Comparison of ENCODE assay signal across 20 cellular contexts in genomic region chr7:132125096-132125495, GRCh38.
"Had no signal": no experiment of that assay in that cellular context is flagged by ENCODE, and none has a peak within 500 bp of the region (broad histone marks: within the 10 kb centered on the region; RNA-seq: fewer than 3 reads in every experiment).

No MANE protein-coding gene starts in this region.

- H3K4me3 Mint-ChIP-seq: activated CD4-positive, alpha-beta memory T cell treated with anti-CD3 and anti-CD28 coated beads for 36 hours; activated T-cell treated with anti-CD3 and anti-CD28 coated beads, Interleukin-2, amount 50 U/mL, for 24 hours; endodermal cell; nephron progenitor cell had no signal

- H3K9me3 Mint-ChIP-seq: activated CD4-positive, alpha-beta memory T cell treated with anti-CD3 and anti-CD28 coated beads for 36 hours; activated T-cell treated with anti-CD3 and anti-CD28 coated beads, Interleukin-2, amount 50 U/mL, for 24 hours had no signal

- H3K4me1 ChIP-seq: esophagus muscularis mucosa, heart right ventricle, tibial nerve had no signal

- ATAC-seq: left ventricle myocardium superior had no signal

- H3K27me3 ChIP-seq: brain microvascular endothelial cell, esophagus muscularis mucosa, tibial nerve had no signal

- H3K36me3 Mint-ChIP-seq: activated CD4-positive, alpha-beta memory T cell treated with anti-CD3 and anti-CD28 coated beads for 36 hours had no signal

- H3K27ac Mint-ChIP-seq: activated CD4-positive, alpha-beta memory T cell treated with anti-CD3 and anti-CD28 coated beads for 36 hours; activated T-cell treated with anti-CD3 and anti-CD28 coated beads, Interleukin-2, amount 50 U/mL, for 24 hours; endodermal cell; nephron progenitor cell; progenitor cell of endocrine pancreas had no signal

- H3K4me3 ChIP-seq: esophagus muscularis mucosa, heart right ventricle, tibial nerve had no signal

- H3K27ac ChIP-seq: brain microvascular endothelial cell, esophagus muscularis mucosa, heart right ventricle, neutrophil, tibial nerve, VCaP had no signal

- H3K27me3 Mint-ChIP-seq: activated CD4-positive, alpha-beta memory T cell treated with anti-CD3 and anti-CD28 coated beads for 36 hours had no signal

- H3K36me3 ChIP-seq: brain microvascular endothelial cell, neutrophil, tibial nerve had no signal

- DNase-seq: activated CD4-positive, alpha-beta memory T cell treated with anti-CD3 and anti-CD28 coated beads for 36 hours; activated CD4-positive, alpha-beta T cell treated with anti-CD3 and anti-CD28 coated beads for 48 hours; activated CD8-positive, alpha-beta memory T cell treated with anti-CD3 and anti-CD28 coated beads, Interleukin-2, amount 50 U/mL, for 4 hours; activated gamma-delta T cell; activated naive CD4-positive, alpha-beta T cell treated with anti-CD3 and anti-CD28 coated beads, Interleukin-2, amount 50 U/mL, for 16 hours; activated T-cell treated with anti-CD3 and anti-CD28 coated beads, Interleukin-2, amount 50 U/mL, for 24 hours; amniotic stem cell; brain microvascular endothelial cell; central memory CD4-positive, alpha-beta T cell; endodermal cell; foreskin melanocyte; heart right ventricle; left ventricle myocardium superior; nephron progenitor cell; stimulated activated naive CD4-positive, alpha-beta T cell had no signal

- H3K9me3 ChIP-seq: esophagus muscularis mucosa, heart right ventricle, neutrophil, tibial nerve had no signal
